8 cellular contexts compared by ENCODE assay signal in the genomic region with DNA sequence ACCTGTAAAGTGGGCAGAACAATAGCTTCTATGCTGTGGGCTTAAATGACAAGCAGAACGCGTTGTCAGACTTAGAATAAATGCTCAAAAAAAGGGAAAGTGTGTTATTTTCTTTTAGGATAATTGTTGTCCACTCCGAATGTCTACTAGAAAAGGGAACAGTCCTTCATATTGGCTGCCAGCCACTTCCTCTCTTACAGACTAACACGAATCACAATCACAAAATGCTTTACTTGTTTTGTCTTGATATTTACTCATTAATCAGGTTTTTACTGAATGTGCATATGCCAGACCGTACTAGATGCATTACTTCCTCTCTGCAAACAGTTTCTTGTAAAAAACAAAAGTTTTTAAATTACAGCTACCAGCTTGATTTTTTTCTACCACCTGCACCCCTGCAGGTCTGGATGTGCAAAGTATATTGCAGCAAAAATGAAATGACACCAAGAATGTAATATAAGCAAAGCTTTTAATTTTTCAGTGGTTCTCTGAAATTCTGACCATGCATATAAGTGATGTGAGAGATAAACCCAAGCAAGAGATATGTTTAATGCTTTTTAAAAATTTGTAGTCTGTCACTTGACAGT. TPM values are rescaled to one million over a fixed set of nuclear protein-coding genes. Genes with fewer than 3 reads are reported as not detected.
DNase-seq lines count a peak whose midpoint lies in the region; ATAC-seq and TF ChIP-seq lines count a peak whose summit lies in the region.

No MANE protein-coding gene starts in this region.

- peak overlapping the region; percentile 97 for H3K9ac ChIP-seq in HUES64 (ENCODE audit: low read depth, low read length)

- CTCF ChIA-PET in AG04449 (lab: Yijun Ruan, JAX), result interaction anchor here (0.6 to 2.5 kb wide), 14 partner anchors 8 to 118 kb away, joined by 3 to 9 read pairs (median 4); a partner anchor contains a TSS

- ATAC-seq in lung (ENCODE audit: insufficient read depth, low FRiP score), result no peak

- no peaks in the 10 kb centered on the region for H3K9me3 ChIP-seq in HUES64 (ENCODE audit: insufficient read depth, low read depth, low read length)
- no peaks in the 10 kb centered on the region for H3K9me3 ChIP-seq in adrenal gland (replicated peaks in 1 of 3)
- H3K9me3 ChIP-seq in lung (ENCODE audit: control insufficient read depth in 2 of 2, insufficient read depth in 1 of 2, low read length in 1 of 2), result no peaks in the 10 kb centered on the region

- H3K36me3 ChIP-seq in HUES64 (ENCODE audit: insufficient read depth, low read length), result peaks cover 14% of the 10 kb centered on the region
- no peaks in the 10 kb centered on the region for H3K36me3 ChIP-seq in adrenal gland (replicated peaks in 1 of 2)
- peaks cover 0 to 2% of the 10 kb centered on the region in 2 donors for H3K36me3 ChIP-seq in lung (ENCODE audit: control insufficient read depth in 2 of 2, insufficient read depth in 2 of 2, low read length in 2 of 2)

- no peak for TF ChIP-seq POLR2A in adrenal gland (IDR thresholded peaks at IDR 0.05)

- no peaks in the 10 kb centered on the region for H3K27me3 ChIP-seq in HUES64 (ENCODE audit: insufficient read depth, low read length)
- H3K27me3 ChIP-seq in adrenal gland, result no peaks in the 10 kb centered on the region
- no peaks in the 10 kb centered on the region for H3K27me3 ChIP-seq in lung (ENCODE audit: control insufficient read depth, insufficient read depth)

- intact Hi-C loops in adrenal gland (cut with DNase I), result no loop called here

- DNase-seq in AG04449 (ENCODE audit: low read depth, low spot score), result no peak
- DNase-seq in adrenal gland, result peak in 1 of 7 donors; percentile 11
- DNase-seq in lung (ENCODE audit: low spot score), result no peak
- no peak for DNase-seq in NAMALWA (ENCODE audit: low spot score)
- no peak for DNase-seq in D341Med (ENCODE audit: low spot score)
- no peak for DNase-seq in HCEC 1CT
- no peak for DNase-seq in GM19240 (ENCODE audit: insufficient read length, low spot score)

- H3K4me1 ChIP-seq in HUES64 (ENCODE audit: insufficient read depth, low read length) (peaks cover 14% of the 10 kb centered on the region), adrenal gland (replicated peaks in 1 of 2) (peaks cover 6 to 11% of the 10 kb centered on the region in 2 donors), lung (ENCODE audit: control insufficient read depth in 2 of 2, insufficient read depth in 2 of 2, low read length in 2 of 2) (peaks cover 4 to 7% of the 10 kb centered on the region in 2 donors)

- peak overlapping the region; percentile 91 for H3K4me3 ChIP-seq in AG04449 (ENCODE audit: low read depth, low read length)
- H3K4me3 ChIP-seq in HUES64 (ENCODE audit: low read length), result peak overlapping the region; percentile 82
- peak overlapping the region in 3 of 4 donors; percentile 87 to 98 (median 91) for H3K4me3 ChIP-seq in adrenal gland
- peak overlapping the region; percentile 95 for H3K4me3 ChIP-seq in lung

- POLR2A ChIA-PET in AG04449 (lab: Yijun Ruan, JAX), result interaction anchor here (0.8 to 1.5 kb wide), 3 partner anchors 33 to 87 kb away, joined by 3 to 8 read pairs (median 3); a partner anchor contains a TSS

- H3K27ac ChIP-seq in HUES64 (ENCODE audit: low read depth, low read length), result peak overlapping the region; percentile 97
- peak overlapping the region in 3 of 5 donors; percentile 88 to 92 (median 90) for H3K27ac ChIP-seq in adrenal gland
- peak overlapping the region in 1 of 2 donors; percentile 92 for H3K27ac ChIP-seq in lung (ENCODE audit: low read depth in 1 of 2, low read length in 1 of 2)

- TF ChIP-seq CTCF in AG04449 (IDR thresholded peaks at IDR 0.05; ENCODE audit: insufficient read depth, low read length, missing control alignments) (no peak), adrenal gland (IDR thresholded peaks at IDR 0.05) (no peak), lung (IDR thresholded peaks at IDR 0.05; ENCODE audit: control extremely low read depth, extremely low read depth) (no peak)

- 24% methylated on average over 5 of the region's 5 CpGs for WGBS in HUES64
- 2 to 9% (median 4%) methylated on average over 5 of the region's 5 CpGs for WGBS in adrenal gland, 4 donors
- WGBS in lung, 2 donors, result 3% methylated on average over 5 of the region's 5 CpGs

RNA-seq across cellular contexts. Expression of a gene that starts 0.8 kb away (rescaled TPM):
- 14.8 TPM for polyA plus RNA-seq in HUES64 (2013, experiment 1 of 2)
- polyA plus RNA-seq in HUES64 (2013, experiment 2 of 2), result 18.3 TPM
- 10 to 100 TPM in 2 of 8 donors, 1 to 10 TPM in 6; 3.2 to 12.7 (median 8.8) TPM for total RNA-seq in adrenal gland
- 1 to 10 TPM; 6.3 to 7.5 (median 6.6) TPM for polyA plus RNA-seq in adrenal gland
- total RNA-seq in lung, result 10 to 100 TPM; 10.1 to 15.5 TPM
- 1 to 10 TPM; 4.4 to 6.4 TPM for polyA plus RNA-seq in lung

RNA-seq across cellular contexts. Expression of a gene that starts 36.8 kb away (rescaled TPM):
- polyA plus RNA-seq in HUES64 (2013, experiment 1 of 2), result 39.7 TPM
- 44.8 TPM for polyA plus RNA-seq in HUES64 (2013, experiment 2 of 2)
- total RNA-seq in adrenal gland (1 to 10 TPM in 2 of 8 donors, under 1 TPM in 5, not detected in 1; 0.14 to 2.0 (median 0.69) TPM), lung (1 to 10 TPM; 2.2 to 3.3 TPM)
- polyA plus RNA-seq in adrenal gland (1 to 10 TPM in 1 of 3 donors, under 1 TPM in 2; 0.17 to 1.1 (median 0.72) TPM), lung (1 to 10 TPM in 1 of 2 donors, under 1 TPM in 1; 0.94 to 3.6 TPM)
